1 cellular context compared by ENCODE assay signal in the genomic region with DNA sequence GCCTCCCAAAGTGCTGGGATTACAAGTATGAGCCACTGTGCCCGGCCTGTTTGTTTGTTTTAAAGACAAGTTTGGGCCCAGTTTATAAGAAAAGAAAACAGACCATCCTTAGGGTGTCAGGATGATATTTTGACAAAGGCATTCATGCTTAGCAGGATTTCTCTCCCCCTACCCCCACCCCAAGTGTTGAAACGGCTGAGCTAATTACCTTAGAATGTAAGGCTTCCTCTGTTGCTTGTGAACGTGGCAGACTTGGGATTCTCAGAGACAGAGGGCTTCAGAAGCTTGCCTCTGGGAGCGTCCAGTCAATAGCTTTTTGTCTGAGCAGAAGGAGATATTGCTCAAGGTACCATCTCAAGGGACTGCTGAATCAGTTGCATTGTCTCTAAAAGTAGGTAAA.
TF ChIP-seq lines count a peak whose summit lies in the region.

No MANE protein-coding gene starts in this region.

TF ChIP-seq in GM23338, 12 proteins besides CTCF, POLR2A, EP300 and RAD21 (continued from another document):
- TF ChIP-seq, protein P1, sequence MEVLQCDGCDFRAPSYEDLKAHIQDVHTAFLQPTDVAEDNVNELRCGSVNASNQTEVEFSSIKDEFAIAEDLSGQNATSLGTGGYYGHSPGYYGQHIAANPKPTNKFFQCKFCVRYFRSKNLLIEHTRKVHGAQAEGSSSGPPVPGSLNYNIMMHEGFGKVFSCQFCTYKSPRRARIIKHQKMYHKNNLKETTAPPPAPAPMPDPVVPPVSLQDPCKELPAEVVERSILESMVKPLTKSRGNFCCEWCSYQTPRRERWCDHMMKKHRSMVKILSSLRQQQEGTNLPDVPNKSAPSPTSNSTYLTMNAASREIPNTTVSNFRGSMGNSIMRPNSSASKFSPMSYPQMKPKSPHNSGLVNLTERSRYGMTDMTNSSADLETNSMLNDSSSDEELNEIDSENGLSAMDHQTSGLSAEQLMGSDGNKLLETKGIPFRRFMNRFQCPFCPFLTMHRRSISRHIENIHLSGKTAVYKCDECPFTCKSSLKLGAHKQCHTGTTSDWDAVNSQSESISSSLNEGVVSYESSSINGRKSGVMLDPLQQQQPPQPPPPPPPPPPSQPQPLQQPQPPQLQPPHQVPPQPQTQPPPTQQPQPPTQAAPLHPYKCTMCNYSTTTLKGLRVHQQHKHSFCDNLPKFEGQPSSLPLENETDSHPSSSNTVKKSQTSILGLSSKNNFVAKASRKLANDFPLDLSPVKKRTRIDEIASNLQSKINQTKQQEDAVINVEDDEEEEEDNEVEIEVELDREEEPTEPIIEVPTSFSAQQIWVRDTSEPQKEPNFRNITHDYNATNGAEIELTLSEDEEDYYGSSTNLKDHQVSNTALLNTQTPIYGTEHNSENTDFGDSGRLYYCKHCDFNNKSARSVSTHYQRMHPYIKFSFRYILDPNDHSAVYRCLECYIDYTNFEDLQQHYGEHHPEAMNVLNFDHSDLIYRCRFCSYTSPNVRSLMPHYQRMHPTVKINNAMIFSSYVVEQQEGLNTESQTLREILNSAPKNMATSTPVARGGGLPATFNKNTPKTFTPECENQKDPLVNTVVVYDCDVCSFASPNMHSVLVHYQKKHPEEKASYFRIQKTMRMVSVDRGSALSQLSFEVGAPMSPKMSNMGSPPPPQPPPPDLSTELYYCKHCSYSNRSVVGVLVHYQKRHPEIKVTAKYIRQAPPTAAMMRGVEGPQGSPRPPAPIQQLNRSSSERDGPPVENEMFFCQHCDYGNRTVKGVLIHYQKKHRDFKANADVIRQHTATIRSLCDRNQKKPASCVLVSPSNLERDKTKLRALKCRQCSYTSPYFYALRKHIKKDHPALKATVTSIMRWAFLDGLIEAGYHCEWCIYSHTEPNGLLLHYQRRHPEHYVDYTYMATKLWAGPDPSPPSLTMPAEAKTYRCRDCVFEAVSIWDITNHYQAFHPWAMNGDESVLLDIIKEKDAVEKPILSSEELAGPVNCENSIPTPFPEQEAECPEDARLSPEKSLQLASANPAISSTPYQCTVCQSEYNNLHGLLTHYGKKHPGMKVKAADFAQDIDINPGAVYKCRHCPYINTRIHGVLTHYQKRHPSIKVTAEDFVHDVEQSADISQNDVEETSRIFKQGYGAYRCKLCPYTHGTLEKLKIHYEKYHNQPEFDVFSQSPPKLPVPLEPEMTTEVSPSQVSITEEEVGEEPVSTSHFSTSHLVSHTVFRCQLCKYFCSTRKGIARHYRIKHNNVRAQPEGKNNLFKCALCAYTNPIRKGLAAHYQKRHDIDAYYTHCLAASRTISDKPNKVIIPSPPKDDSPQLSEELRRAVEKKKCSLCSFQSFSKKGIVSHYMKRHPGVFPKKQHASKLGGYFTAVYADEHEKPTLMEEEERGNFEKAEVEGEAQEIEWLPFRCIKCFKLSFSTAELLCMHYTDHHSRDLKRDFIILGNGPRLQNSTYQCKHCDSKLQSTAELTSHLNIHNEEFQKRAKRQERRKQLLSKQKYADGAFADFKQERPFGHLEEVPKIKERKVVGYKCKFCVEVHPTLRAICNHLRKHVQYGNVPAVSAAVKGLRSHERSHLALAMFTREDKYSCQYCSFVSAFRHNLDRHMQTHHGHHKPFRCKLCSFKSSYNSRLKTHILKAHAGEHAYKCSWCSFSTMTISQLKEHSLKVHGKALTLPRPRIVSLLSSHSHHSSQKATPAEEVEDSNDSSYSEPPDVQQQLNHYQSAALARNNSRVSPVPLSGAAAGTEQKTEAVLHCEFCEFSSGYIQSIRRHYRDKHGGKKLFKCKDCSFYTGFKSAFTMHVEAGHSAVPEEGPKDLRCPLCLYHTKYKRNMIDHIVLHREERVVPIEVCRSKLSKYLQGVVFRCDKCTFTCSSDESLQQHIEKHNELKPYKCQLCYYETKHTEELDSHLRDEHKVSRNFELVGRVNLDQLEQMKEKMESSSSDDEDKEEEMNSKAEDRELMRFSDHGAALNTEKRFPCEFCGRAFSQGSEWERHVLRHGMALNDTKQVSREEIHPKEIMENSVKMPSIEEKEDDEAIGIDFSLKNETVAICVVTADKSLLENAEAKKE (CRISPR knock-in tag; IDR thresholded peaks at IDR 0.05) = no peak
- no peak for TF ChIP-seq ZNF114 (CRISPR knock-in tag; IDR thresholded peaks at IDR 0.05)
- TF ChIP-seq STAT1 (IDR thresholded peaks at IDR 0.05; ENCODE audit: unreplicated experiment) = no peak
- TF ChIP-seq NANOG (IDR thresholded peaks at IDR 0.05; ENCODE audit: borderline replicate concordance) = no peak
- no peak for TF ChIP-seq JUNB (IDR thresholded peaks at IDR 0.05; ENCODE audit: unreplicated experiment)
- TF ChIP-seq EZH2 (IDR thresholded peaks at IDR 0.05; ENCODE audit: low read depth, unreplicated experiment) = no peak
- TF ChIP-seq ZNF331 (CRISPR knock-in tag; IDR thresholded peaks at IDR 0.05; ENCODE audit: low read depth) = no peak
- TF ChIP-seq, protein P2, sequence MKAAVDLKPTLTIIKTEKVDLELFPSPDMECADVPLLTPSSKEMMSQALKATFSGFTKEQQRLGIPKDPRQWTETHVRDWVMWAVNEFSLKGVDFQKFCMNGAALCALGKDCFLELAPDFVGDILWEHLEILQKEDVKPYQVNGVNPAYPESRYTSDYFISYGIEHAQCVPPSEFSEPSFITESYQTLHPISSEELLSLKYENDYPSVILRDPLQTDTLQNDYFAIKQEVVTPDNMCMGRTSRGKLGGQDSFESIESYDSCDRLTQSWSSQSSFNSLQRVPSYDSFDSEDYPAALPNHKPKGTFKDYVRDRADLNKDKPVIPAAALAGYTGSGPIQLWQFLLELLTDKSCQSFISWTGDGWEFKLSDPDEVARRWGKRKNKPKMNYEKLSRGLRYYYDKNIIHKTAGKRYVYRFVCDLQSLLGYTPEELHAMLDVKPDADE (IDR thresholded peaks at IDR 0.05) = no peak
